14 cellular contexts compared by ENCODE assay signal in genomic region chr13:33367186-33367895, GRCh38.
"Had no signal": no experiment of that assay in that cellular context is flagged by ENCODE, and none has a peak within 500 bp of the region (broad histone marks: within the 10 kb centered on the region; RNA-seq: fewer than 3 reads in every experiment).

No MANE protein-coding gene starts in this region.

- H3K27me3 Mint-ChIP-seq: activated CD4-positive, alpha-beta memory T cell treated with anti-CD3 and anti-CD28 coated beads for 36 hours had no signal

- H3K4me1 ChIP-seq: testis had no signal

- H3K4me3 ChIP-seq: adrenal gland, cardiac muscle cell, esophagus muscularis mucosa, testis had no signal

- H3K36me3 ChIP-seq: adrenal gland, cardiac muscle cell, esophagus muscularis mucosa, WERI-Rb-1 had no signal

- H3K9me3 Mint-ChIP-seq: activated CD4-positive, alpha-beta memory T cell treated with anti-CD3 and anti-CD28 coated beads for 36 hours; stimulated activated naive CD8-positive, alpha-beta T cell treated with anti-CD3 and anti-CD28 coated beads, Interleukin-15, amount 100 ng/mL, for 72 hours; T-cell had no signal

- H3K27me3 ChIP-seq: adrenal gland, cardiac muscle cell, esophagus muscularis mucosa, testis had no signal

- H3K27ac ChIP-seq: adrenal gland, cardiac muscle cell, testis, WERI-Rb-1 had no signal

- H3K4me3 Mint-ChIP-seq: activated CD4-positive, alpha-beta memory T cell treated with anti-CD3 and anti-CD28 coated beads for 36 hours; activated CD8-positive, alpha-beta memory T cell treated with anti-CD3 and anti-CD28 coated beads, Interleukin-2, amount 10 ng/mL, durations not matched to agents 7 days and 5 days; T-cell had no signal

- DNase-seq: activated CD4-positive, alpha-beta memory T cell treated with anti-CD3 and anti-CD28 coated beads for 36 hours; activated CD8-positive, alpha-beta memory T cell treated with anti-CD3 and anti-CD28 coated beads, Interleukin-2, amount 10 ng/mL, durations not matched to agents 7 days and 5 days; activated effector memory CD4-positive, alpha-beta T cell treated with Interleukin-2 at 50 U/mL for 16 hours; activated naive CD4-positive, alpha-beta T cell treated with anti-CD3 and anti-CD28 coated beads, Interleukin-2, amount 50 U/mL, for 16 hours; activated T-cell treated with anti-CD3 and anti-CD28 coated beads, Interleukin-2, amount 50 U/mL, for 1 hour; adrenal gland; kidney glomerular epithelial cell; stimulated activated naive CD8-positive, alpha-beta T cell treated with anti-CD3 and anti-CD28 coated beads, Interleukin-15, amount 100 ng/mL, for 72 hours; T-cell; T1000; testis; WERI-Rb-1 had no signal

- H3K9me3 ChIP-seq: adrenal gland, esophagus muscularis mucosa, testis had no signal

- ATAC-seq: activated CD8-positive, alpha-beta memory T cell treated with anti-CD3 and anti-CD28 coated beads, Interleukin-2, amount 10 ng/mL, durations not matched to agents 7 days and 5 days; stimulated activated naive CD8-positive, alpha-beta T cell treated with anti-CD3 and anti-CD28 coated beads, Interleukin-15, amount 100 ng/mL, for 72 hours; T-cell had no signal

- H3K27ac Mint-ChIP-seq: activated CD4-positive, alpha-beta memory T cell treated with anti-CD3 and anti-CD28 coated beads for 36 hours; activated CD8-positive, alpha-beta memory T cell treated with anti-CD3 and anti-CD28 coated beads, Interleukin-2, amount 10 ng/mL, durations not matched to agents 7 days and 5 days; T-cell had no signal
